ENCODE assay signal across 24 cellular contexts in genomic region chr10:121503587-121504051, GRCh38.
"Had no signal": no experiment of that assay in that cellular context is flagged by ENCODE, and none has a peak within 500 bp of the region (broad histone marks: within the 10 kb centered on the region; RNA-seq: fewer than 3 reads in every experiment).

No MANE protein-coding gene starts in this region.

- H3K4me3 Mint-ChIP-seq: activated B cell treated with CpG ODN at 0.5 μM for 24 hours; activated CD8-positive, alpha-beta T cell treated with anti-CD3 and anti-CD28 coated beads for 36 hours; activated T-cell treated with anti-CD3 and anti-CD28 coated beads, Interleukin-2, amount 50 U/mL, for 4 hours; activated T-helper 17 cell treated with anti-CD3 and anti-CD28 coated beads, Interleukin-2, amount 50 U/mL, for 72 hours; natural killer cell; neural progenitor cell had no signal

- H3K79me2 ChIP-seq: parathyroid adenoma had no signal

- DNase-seq: activated B cell treated with CpG ODN at 0.5 μM for 24 hours; activated CD4-positive, alpha-beta T cell treated with anti-CD3 and anti-CD28 coated beads, Interleukin-2, amount 50 U/mL, for 1 hour; activated CD8-positive, alpha-beta T cell treated with anti-CD3 and anti-CD28 coated beads for 36 hours; activated gamma-delta T cell treated with Interleukin-2 at 50 U/mL for 16 hours; activated naive CD4-positive, alpha-beta T cell treated with anti-CD3 and anti-CD28 coated beads, Interleukin-2, amount 50 U/mL, for 16 hours; activated T-cell treated with anti-CD3 and anti-CD28 coated beads, Interleukin-2, amount 50 U/mL, for 4 hours; amniotic stem cell; body of pancreas; foreskin melanocyte; left ventricle myocardium inferior; mesendoderm; natural killer cell; occipital lobe; spleen; stimulated activated naive CD4-positive, alpha-beta T cell had no signal

- H3K4me3 ChIP-seq: body of pancreas, coronary artery, left ventricle myocardium inferior, lung, neural progenitor cell, right atrium auricular region, spleen, tibial nerve had no signal

- H3K27ac ChIP-seq: body of pancreas, coronary artery, left ventricle myocardium inferior, neural progenitor cell, parathyroid adenoma, right atrium auricular region, spleen, tibial nerve had no signal

- H3K9me3 ChIP-seq: body of pancreas, left ventricle myocardium inferior, right atrium auricular region, spleen, tibial nerve had no signal

- FAIRE-seq: islet of Langerhans had no signal

- H2AFZ ChIP-seq: neural progenitor cell, parathyroid adenoma had no signal

- H3K36me3 ChIP-seq: left ventricle myocardium inferior, neural progenitor cell, right atrium auricular region, spleen, tibial nerve had no signal

- ATAC-seq: activated CD8-positive, alpha-beta T cell treated with anti-CD3 and anti-CD28 coated beads for 36 hours; activated T-cell treated with anti-CD3 and anti-CD28 coated beads, Interleukin-2, amount 50 U/mL, for 4 hours; activated T-helper 17 cell treated with anti-CD3 and anti-CD28 coated beads, Interleukin-2, amount 50 U/mL, for 72 hours; body of pancreas; esophagus mucosa; natural killer cell had no signal

- H3K36me3 Mint-ChIP-seq: natural killer cell had no signal

- H3K27me3 Mint-ChIP-seq: activated B cell treated with CpG ODN at 0.5 μM for 24 hours; activated CD8-positive, alpha-beta T cell treated with anti-CD3 and anti-CD28 coated beads for 36 hours; activated T-helper 17 cell treated with anti-CD3 and anti-CD28 coated beads, Interleukin-2, amount 50 U/mL, for 72 hours had no signal

- H3K27ac Mint-ChIP-seq: activated B cell treated with CpG ODN at 0.5 μM for 24 hours; activated CD8-positive, alpha-beta T cell treated with anti-CD3 and anti-CD28 coated beads for 36 hours; activated T-helper 17 cell treated with anti-CD3 and anti-CD28 coated beads, Interleukin-2, amount 50 U/mL, for 72 hours; natural killer cell; neural progenitor cell had no signal

- H3K4me1 Mint-ChIP-seq: activated B cell treated with CpG ODN at 0.5 μM for 24 hours; activated T-helper 17 cell treated with anti-CD3 and anti-CD28 coated beads, Interleukin-2, amount 50 U/mL, for 72 hours; natural killer cell had no signal

- H3K27me3 ChIP-seq: body of pancreas, neural progenitor cell, right atrium auricular region, spleen, tibial nerve had no signal

- H3K4me1 ChIP-seq: left ventricle myocardium inferior, neural progenitor cell, parathyroid adenoma, right atrium auricular region, spleen had no signal

- H3K4me2 ChIP-seq: neural progenitor cell had no signal

- H3K9me3 Mint-ChIP-seq: activated B cell treated with CpG ODN at 0.5 μM for 24 hours; activated CD8-positive, alpha-beta T cell treated with anti-CD3 and anti-CD28 coated beads for 36 hours; activated T-helper 17 cell treated with anti-CD3 and anti-CD28 coated beads, Interleukin-2, amount 50 U/mL, for 72 hours; natural killer cell; neural progenitor cell had no signal

- H3K9ac ChIP-seq: neural progenitor cell, parathyroid adenoma had no signal
